Comparison of ENCODE assay signal across 20 cellular contexts in the genomic region with DNA sequence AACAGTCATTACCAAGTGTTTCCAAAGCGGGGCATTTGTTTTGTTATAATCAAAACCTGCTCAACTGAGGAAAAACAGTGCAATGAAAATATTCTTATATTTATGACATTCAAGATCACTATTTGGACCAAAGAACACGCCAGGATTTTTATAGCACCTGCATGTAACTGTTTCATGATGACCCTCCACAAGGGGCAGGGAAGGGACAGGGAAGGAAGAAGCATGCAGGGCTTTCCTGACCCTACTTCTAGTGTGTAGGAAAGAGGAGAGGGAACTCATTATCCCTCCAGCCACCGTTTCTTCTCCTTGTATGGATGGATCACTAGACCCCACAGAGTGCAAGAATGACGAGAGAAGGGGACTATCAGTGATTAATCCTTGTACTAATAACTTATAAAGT. TPM values are rescaled to one million over a fixed set of nuclear protein-coding genes. Genes with fewer than 3 reads are reported as not detected.
DNase-seq lines count a peak whose midpoint lies in the region; ATAC-seq, FAIRE-seq and TF ChIP-seq lines count a peak whose summit lies in the region.
"Had no signal": no experiment of that assay in that cellular context is flagged by ENCODE, and none has a peak within 500 bp of the region (broad histone marks: within the 10 kb centered on the region; RNA-seq: fewer than 3 reads in every experiment).

No MANE protein-coding gene starts in this region.

- H3K27me3 ChIP-seq in OCI-LY3 (ENCODE audit: low read depth, low read length): no peaks in the 10 kb centered on the region
- H3K27me3 ChIP-seq in gastrocnemius medialis: no peaks in the 10 kb centered on the region
- H3K27me3 ChIP-seq: SJSA1 had no signal

- H3K27ac ChIP-seq in OCI-LY3 (ENCODE audit: low read length) (peak overlapping the region; percentile 96), gastrocnemius medialis (peak overlapping the region in 3 of 4 donors; percentile 53 to 66 (median 63))
- H3K27ac ChIP-seq: KMS-11, SJSA1 had no signal

- TF ChIP-seq CTCF in OCI-LY3 (IDR thresholded peaks at IDR 0.05; ENCODE audit: low read depth, low read length) (0 out of 2 replicates have a peak, but pooled peaks have one; percentile 14), epithelial cell of proximal tubule (conservative IDR thresholded peaks at IDR 0.05; ENCODE audit: low read depth, low read length) (peak; percentile 4), gastrocnemius medialis (IDR thresholded peaks at IDR 0.05 in 4 of 5, conservative IDR thresholded peaks at IDR 0.05 in 1 of 5) (no peak)

- H3K4me3 ChIP-seq in OCI-LY3 (ENCODE audit: low read length) (no peak overlapping the region), epithelial cell of proximal tubule (ENCODE audit: low read depth, low read length) (no peak overlapping the region), gastrocnemius medialis (no peak overlapping the region)
- H3K4me3 ChIP-seq: SJSA1 had no signal

- H3K36me3 ChIP-seq in OCI-LY3 (replicated peaks; ENCODE audit: low read depth, low read length) (no peaks in the 10 kb centered on the region), gastrocnemius medialis (no peaks in the 10 kb centered on the region)
- H3K36me3 ChIP-seq: SJSA1 had no signal

- no peak for ATAC-seq in gastrocnemius medialis
- ATAC-seq: HepG2, Panc1 had no signal

- peak; percentile 23 for FAIRE-seq in GM19239 (lab: Jason Lieb, UNC)
- FAIRE-seq: GM12892, GM18507, H54, HepG2 had no signal

- peak overlapping the region; percentile 64; the same call in 1 of the 2 replicates for H3K9ac ChIP-seq in OCI-LY3 (ENCODE audit: low read length)
- H3K9ac ChIP-seq: KMS-11 had no signal

- H2AFZ ChIP-seq in OCI-LY3 (ENCODE audit: low read depth, low read length): no peak overlapping the region

- no peak for DNase-seq in GM19239 (ENCODE audit: insufficient read length, low spot score)
- DNase-seq in epithelial cell of proximal tubule (ENCODE audit: low read depth): no peak
- DNase-seq in gastrocnemius medialis: no peak
- no peak for DNase-seq in NK-92 (lab: John Stamatoyannopoulos, UW; ENCODE audit: unreplicated experiment)
- DNase-seq in activated T-cell treated with anti-CD3 and anti-CD28 coated beads for 4 hours: no peak
- DNase-seq in activated naive CD4-positive, alpha-beta T cell treated with anti-CD3 and anti-CD28 coated beads for 36 hours: no peak
- DNase-seq: C1 segment of cervical spinal cord, DMS79, NCI-H1417, NCI-H187 treated with DMSO at 0.1 percent for 48 hours, NCI-H226, NCI-H524 treated with DMSO at 0.1 percent for 48 hours had no signal

- peak overlapping the region; percentile 81 for H3K4me2 ChIP-seq in OCI-LY3 (ENCODE audit: low read length)
- H3K4me2 ChIP-seq: KMS-11 had no signal

- no peak for TF ChIP-seq POLR2A in gastrocnemius medialis (IDR thresholded peaks at IDR 0.05)

- no peaks in the 10 kb centered on the region for H4K20me1 ChIP-seq in OCI-LY3 (ENCODE audit: insufficient read depth, low read length)

- peaks cover 58% of the 10 kb centered on the region for H3K4me1 Mint-ChIP-seq in activated naive CD4-positive, alpha-beta T cell treated with anti-CD3 and anti-CD28 coated beads for 36 hours (ENCODE audit: low read depth)

- peaks cover 8% of the 10 kb centered on the region for H3K36me3 Mint-ChIP-seq in activated naive CD4-positive, alpha-beta T cell treated with anti-CD3 and anti-CD28 coated beads for 36 hours (ENCODE audit: low read depth)

- CTCF ChIA-PET in activated naive CD4-positive, alpha-beta T cell treated with anti-CD3 and anti-CD28 coated beads for 36 hours (lab: Charles Lee): interaction anchor here (0.6 kb wide), 1 partner anchor 118 kb away, joined by 5 read pairs; no protein-coding TSS in a partner anchor

- no peaks in the 10 kb centered on the region for H3K27me3 Mint-ChIP-seq in activated naive CD4-positive, alpha-beta T cell treated with anti-CD3 and anti-CD28 coated beads for 36 hours (ENCODE audit: low read depth)

- no peaks in the 10 kb centered on the region for H3K9me3 ChIP-seq in OCI-LY3 (ENCODE audit: insufficient read depth, low read length)
- H3K9me3 ChIP-seq in gastrocnemius medialis: no peaks in the 10 kb centered on the region
- H3K9me3 ChIP-seq: SJSA1 had no signal

- H3K27ac Mint-ChIP-seq in activated naive CD4-positive, alpha-beta T cell treated with anti-CD3 and anti-CD28 coated beads for 36 hours: no peak overlapping the region

- in situ Hi-C loops in gastrocnemius medialis (cut with MboI; ENCODE audit: low sequenced_read_pairs in 4 of 4): no loop called here

- peaks cover 5% of the 10 kb centered on the region for H3K9me3 Mint-ChIP-seq in activated naive CD4-positive, alpha-beta T cell treated with anti-CD3 and anti-CD28 coated beads for 36 hours

- H3K4me1 ChIP-seq in OCI-LY3 (ENCODE audit: low read length): peaks cover 87% of the 10 kb centered on the region
- peaks cover 60 to 68% of the 10 kb centered on the region in 2 donors for H3K4me1 ChIP-seq in gastrocnemius medialis

- H3K4me3 Mint-ChIP-seq in activated naive CD4-positive, alpha-beta T cell treated with anti-CD3 and anti-CD28 coated beads for 36 hours: no peak overlapping the region

- H3K79me2 ChIP-seq in OCI-LY3 (ENCODE audit: low read length): peaks cover 86% of the 10 kb centered on the region

- intact Hi-C loops in gastrocnemius medialis (cut with DNase I; ENCODE audit: low total_unique reads): loop anchor here (5.0 to 10.0 kb wide), 3 partner anchors 47 to 270 kb away; a partner anchor contains a TSS
- intact Hi-C loops in activated naive CD4-positive, alpha-beta T cell treated with anti-CD3 and anti-CD28 coated beads for 36 hours (cut with micrococcal nuclease): loop anchor here (5.0 to 10.0 kb wide), 4 partner anchors 47 to 240 kb away; a partner anchor contains a TSS

RNA-seq across cellular contexts. Expression of a gene that starts 49.4 kb away (rescaled TPM):
- 8.6 and 9.5 TPM in 2 replicates for total RNA-seq in epithelial cell of proximal tubule
- 10 to 100 TPM; 10.1 to 21.3 (median 10.6) TPM for total RNA-seq in gastrocnemius medialis
- 10 to 100 TPM; 19.8 to 22.2 TPM for total RNA-seq in activated naive CD4-positive, alpha-beta T cell treated with anti-CD3 and anti-CD28 coated beads for 36 hours

Comparison
In these comparisons a context has a peak if more than half of its experiments do, and no peak if none do; other contexts are left out.
1. CTCF ChIP-seq: peak in OCI-LY3 (single experiment) and epithelial cell of proximal tubule (single experiment); none in gastrocnemius medialis (0 of 5).